Comparison of ENCODE assay signal across 9 cellular contexts in the genomic region with DNA sequence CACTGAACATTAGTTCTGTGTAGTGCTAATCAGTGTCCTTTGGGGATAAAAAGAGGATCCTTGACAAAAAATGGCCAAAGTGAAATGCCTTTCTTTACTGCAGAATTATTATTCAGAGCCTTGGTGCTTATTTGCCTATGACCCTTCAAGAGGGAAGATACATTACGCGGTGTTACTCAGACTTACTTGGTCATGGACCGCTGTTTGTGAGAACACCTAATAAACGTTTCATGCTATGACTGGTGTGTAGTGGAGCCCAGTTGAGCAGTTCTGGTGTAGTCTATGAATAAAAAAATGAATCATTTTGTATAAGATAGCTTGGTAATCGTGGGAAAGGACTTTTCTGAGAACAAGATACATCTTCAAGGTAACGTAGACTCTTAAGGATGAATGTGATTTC. TPM values are rescaled to one million over a fixed set of nuclear protein-coding genes. Genes with fewer than 3 reads are reported as not detected.
A peak's percentile ranks its signal among the peaks of the same experiment; 100 is the strongest.
DNase-seq lines count a peak whose midpoint lies in the region; ATAC-seq lines count a peak whose summit lies in the region.
"Had no signal": no experiment of that assay in that cellular context is flagged by ENCODE, and none has a peak within 500 bp of the region (broad histone marks: within the 10 kb centered on the region; RNA-seq: fewer than 3 reads in every experiment).

No MANE protein-coding gene starts in this region.

- peaks cover 78% of the 10 kb centered on the region for H3K4me1 Mint-ChIP-seq in activated T-cell treated with anti-CD3 and anti-CD28 coated beads, Interleukin-2, amount 50 U/mL, for 24 hours (ENCODE audit: low read depth)

- ATAC-seq in GM21825 (IDR thresholded peaks at IDR 0.05; ENCODE audit: unreplicated experiment) (peak; percentile 65), HG03565 (IDR thresholded peaks at IDR 0.05; ENCODE audit: unreplicated experiment) (peak; percentile 69)
- peak; percentile 80 for ATAC-seq in stimulated activated naive CD8-positive, alpha-beta T cell treated with anti-CD3 and anti-CD28 coated beads, Interleukin-15, Interleukin-2, amounts not matched to agents 100 U/mL and 50 U/mL, for 24 hours

- DNase-seq in activated T-cell treated with anti-CD3 and anti-CD28 coated beads, Interleukin-2, amount 50 U/mL, for 24 hours, result no peak
- DNase-seq in activated T-cell treated with anti-CD3 and anti-CD28 coated beads, Interleukin-2, amount 50 U/mL, for 1 hour, result no peak
- no peak for DNase-seq in stimulated activated naive CD8-positive, alpha-beta T cell treated with anti-CD3 and anti-CD28 coated beads, Interleukin-15, Interleukin-2, amounts not matched to agents 100 U/mL and 50 U/mL, for 24 hours
- DNase-seq in G401 (ENCODE audit: low spot score) (no peak), NCI-H2107 (lab: John Stamatoyannopoulos, UW) (no peak), NCI-H748 treated with DMSO at 0.1 percent for 48 hours (lab: John Stamatoyannopoulos, UW) (no peak)
- DNase-seq: SHP77 treated with DMSO at 0.1 percent for 48 hours had no signal

- H3K27ac Mint-ChIP-seq in activated T-cell treated with anti-CD3 and anti-CD28 coated beads, Interleukin-2, amount 50 U/mL, for 24 hours, result peak overlapping the region; percentile 82

- in situ Hi-C loops in G401 (cut with HindIII; ENCODE audit: low sequenced_read_pairs), result no loop called here

- H3K4me3 Mint-ChIP-seq in activated T-cell treated with anti-CD3 and anti-CD28 coated beads, Interleukin-2, amount 50 U/mL, for 24 hours, result no peak overlapping the region

- H3K36me3 Mint-ChIP-seq in activated T-cell treated with anti-CD3 and anti-CD28 coated beads, Interleukin-2, amount 50 U/mL, for 24 hours (ENCODE audit: low read depth), result peaks cover 42% of the 10 kb centered on the region

- H3K27me3 Mint-ChIP-seq in activated T-cell treated with anti-CD3 and anti-CD28 coated beads, Interleukin-2, amount 50 U/mL, for 24 hours, result no peaks in the 10 kb centered on the region

- H3K9me3 Mint-ChIP-seq in activated T-cell treated with anti-CD3 and anti-CD28 coated beads, Interleukin-2, amount 50 U/mL, for 24 hours, result no peaks in the 10 kb centered on the region

RNA-seq across cellular contexts. Expression of a gene that starts 8.3 kb away (rescaled TPM):
- 39.4 and 76.7 TPM in 2 replicates for total RNA-seq in G401 (2014; rRNA removed; shearing (Covaris generic))

RNA-seq across cellular contexts. Expression of a gene that starts 34.3 kb away (rescaled TPM):
- total RNA-seq in G401 (2014; rRNA removed; shearing (Covaris generic)), result 8.2 and 8.9 TPM in 2 replicates
